In the genomic region with DNA sequence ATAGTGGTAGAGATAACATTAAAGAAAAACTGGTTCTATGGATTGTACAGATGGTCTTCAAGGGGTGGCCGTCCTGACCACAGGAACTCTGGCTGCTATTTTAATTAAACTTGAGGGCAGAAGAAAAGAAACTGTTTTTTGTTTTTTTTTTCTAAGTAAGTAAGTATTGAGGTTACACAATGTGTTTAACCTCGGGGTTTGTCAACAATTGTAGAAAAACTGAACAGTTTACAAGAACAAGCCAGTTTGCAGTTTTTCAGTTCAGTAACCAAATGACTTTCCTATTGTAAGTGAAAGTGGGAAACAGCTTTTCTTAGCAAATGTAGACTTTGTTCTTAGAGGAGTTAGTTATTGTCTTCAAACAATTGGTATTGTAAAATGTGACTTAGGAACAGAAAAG, we compare ENCODE assay signal across 12 cellular contexts.
DNase-seq lines count a peak whose midpoint lies in the region; ATAC-seq and TF ChIP-seq lines count a peak whose summit lies in the region.
"Had no signal": no experiment of that assay in that cellular context is flagged by ENCODE, and none has a peak within 500 bp of the region (broad histone marks: within the 10 kb centered on the region; RNA-seq: fewer than 3 reads in every experiment).

No MANE protein-coding gene starts in this region.

- H3K36me3 ChIP-seq in IMR-90 (ENCODE audit: control insufficient read depth, insufficient read depth, low read length) (no peaks in the 10 kb centered on the region), mesenchymal stem cell (ENCODE audit: control insufficient read depth in 1 of 2, insufficient read depth in 2 of 2, low read depth in 1 of 2, low read length in 2 of 2) (no peaks in the 10 kb centered on the region), stomach (no peaks in the 10 kb centered on the region)

- peaks cover 3% of the 10 kb centered on the region; the same call in 1 of the 2 replicates for H3K9me1 ChIP-seq in IMR-90 (ENCODE audit: insufficient read depth, low read length)

- no peak for TF ChIP-seq RAD21 in IMR-90 (IDR thresholded peaks at IDR 0.05; ENCODE audit: low read length)

- TF ChIP-seq CTCF in IMR-90 (conservative IDR thresholded peaks at IDR 0.05; ENCODE audit: low read depth, low read length), result no peak
- TF ChIP-seq CTCF in stomach (IDR thresholded peaks at IDR 0.05), result no peak

- H2BK12ac ChIP-seq in mesenchymal stem cell (ENCODE audit: low read length in 2 of 2), result no peak overlapping the region

- H3K9ac ChIP-seq in IMR-90 (ENCODE audit: low read depth, low read length), result no peak overlapping the region
- no peak overlapping the region for H3K9ac ChIP-seq in mesenchymal stem cell (ENCODE audit: low read length)

- peaks cover 3% of the 10 kb centered on the region; the same call in 1 of the 2 replicates for H3K9me3 ChIP-seq in IMR-90 (ENCODE audit: control insufficient read depth, insufficient read depth, low read length)
- no peaks in the 10 kb centered on the region for H3K9me3 ChIP-seq in mesenchymal stem cell (ENCODE audit: control insufficient read depth, low read length)
- H3K9me3 ChIP-seq in stomach, result no peaks in the 10 kb centered on the region

- TF ChIP-seq POLR2A in IMR-90 (IDR thresholded peaks at IDR 0.05; ENCODE audit: low read depth, low read length), result no peak
- no peak for TF ChIP-seq POLR2A in stomach (IDR thresholded peaks at IDR 0.05)

- no CpG with 5 or more reads among the region's 2 CpGs for WGBS in IMR-90 (ENCODE audit: extremely low coverage in 2 of 2, insufficient read length in 1 of 2), 2 experiments
- WGBS in mesenchymal stem cell, result 0% methylated on average over 2 of the region's 2 CpGs
- 22 to 36% (median 24%) methylated on average over 2 of the region's 2 CpGs for WGBS in stomach, 5 donors

- H3K4me3 ChIP-seq in IMR-90 (ENCODE audit: insufficient read depth, low read depth, low read length), result no peak overlapping the region
- no peak overlapping the region for H3K4me3 ChIP-seq in mesenchymal stem cell (ENCODE audit: insufficient read depth in 1 of 2, low read depth in 1 of 2, low read length in 2 of 2)
- H3K4me3 ChIP-seq in stomach, result no peak overlapping the region
- H3K4me3 ChIP-seq: skin epidermis had no signal

- H3K27ac ChIP-seq in IMR-90 (ENCODE audit: insufficient read depth, low read length), result no peak overlapping the region
- no peak overlapping the region for H3K27ac ChIP-seq in mesenchymal stem cell (ENCODE audit: low read length, poor library complexity, severe bottlenecking)
- H3K27ac ChIP-seq in stomach, result no peak overlapping the region
- H3K27ac ChIP-seq: skin epidermis had no signal

- H2BK20ac ChIP-seq in IMR-90 (ENCODE audit: low read depth, low read length), result no peak overlapping the region

- H3K56ac ChIP-seq in IMR-90 (ENCODE audit: extremely low read depth, insufficient read depth, low read length), result no peak overlapping the region

- no peak overlapping the region for H2BK15ac ChIP-seq in IMR-90 (ENCODE audit: low read depth, low read length)
- no peak overlapping the region for H2BK15ac ChIP-seq in mesenchymal stem cell (ENCODE audit: low read depth, poor library complexity, severe bottlenecking)

- ATAC-seq in GM18508 (IDR thresholded peaks at IDR 0.05; ENCODE audit: insufficient read depth, unreplicated experiment), result peak; percentile 42
- peak; percentile 60 for ATAC-seq in GM21737 (IDR thresholded peaks at IDR 0.05; ENCODE audit: unreplicated experiment)
- peak; percentile 44; the same call in 1 of the 2 replicates for ATAC-seq in IMR-90 (ENCODE audit: low read depth)
- ATAC-seq in GM18873 (IDR thresholded peaks at IDR 0.05; ENCODE audit: low FRiP score, unreplicated experiment), result no peak
- ATAC-seq: esophagus mucosa had no signal

- H4K91ac ChIP-seq in IMR-90 (ENCODE audit: insufficient read depth, low read depth, low read length) (no peak overlapping the region), mesenchymal stem cell (ENCODE audit: low read length) (no peak overlapping the region)

- H4K8ac ChIP-seq in IMR-90 (ENCODE audit: low read depth in 2 of 2, low read length in 2 of 2) (no peak overlapping the region), mesenchymal stem cell (ENCODE audit: low read length) (no peak overlapping the region)

- peaks cover 11 to 22% of the 10 kb centered on the region in 2 experiments for H3K79me1 ChIP-seq in IMR-90 (ENCODE audit: low read depth in 1 of 2, low read length in 2 of 2)
- no peaks in the 10 kb centered on the region for H3K79me1 ChIP-seq in mesenchymal stem cell (replicated peaks; ENCODE audit: low read length, poor library complexity, severe bottlenecking)

- H3K14ac ChIP-seq in IMR-90 (replicated peaks; ENCODE audit: low read depth, low read length), result no peak overlapping the region
- H3K14ac ChIP-seq in mesenchymal stem cell (ENCODE audit: low read length in 2 of 2), result no peak overlapping the region

- TF ChIP-seq EP300 in stomach (IDR thresholded peaks at IDR 0.05), result no peak

- no peak overlapping the region for H2BK5ac ChIP-seq in IMR-90 (ENCODE audit: low read depth, low read length, poor library complexity, severe bottlenecking)
- no peak overlapping the region for H2BK5ac ChIP-seq in mesenchymal stem cell (ENCODE audit: low read depth, low read length, poor library complexity, severe bottlenecking)

- POLR2A ChIA-PET in IMR-90 (lab: Charles Lee; ENCODE audit: unreplicated experiment), result no interaction called here

- peak overlapping the region; percentile 49 for H3K4me2 ChIP-seq in IMR-90 (ENCODE audit: low read depth, low read length)
- no peak overlapping the region for H3K4me2 ChIP-seq in mesenchymal stem cell (ENCODE audit: low read length, poor library complexity, severe bottlenecking)

- no peak overlapping the region for H2AK5ac ChIP-seq in IMR-90 (ENCODE audit: low read depth, low read length)
- no peak overlapping the region for H2AK5ac ChIP-seq in mesenchymal stem cell (ENCODE audit: low read length, severe bottlenecking)

- H3K4me1 ChIP-seq in IMR-90 (ENCODE audit: control insufficient read depth, insufficient read depth, low read length) (peaks cover 8% of the 10 kb centered on the region), mesenchymal stem cell (ENCODE audit: control insufficient read depth, insufficient read depth, low read depth, low read length) (no peaks in the 10 kb centered on the region), stomach (peaks cover 0 to 34% (median 9%) of the 10 kb centered on the region in 4 donors)

- CTCF ChIA-PET in IMR-90 (lab: Yijun Ruan, JAX), result no interaction called here

- H3K27me3 ChIP-seq in IMR-90 (ENCODE audit: control insufficient read depth, insufficient read depth, low read length) (no peaks in the 10 kb centered on the region), mesenchymal stem cell (ENCODE audit: control insufficient read depth in 1 of 2, insufficient read depth in 1 of 2, low read length in 2 of 2) (no peaks in the 10 kb centered on the region), stomach (no peaks in the 10 kb centered on the region)

- no peak overlapping the region for H2AFZ ChIP-seq in IMR-90 (replicated peaks; ENCODE audit: low read length, poor library complexity)
- H2AFZ ChIP-seq in mesenchymal stem cell (ENCODE audit: low read depth, low read length), result no peak overlapping the region

- BruUV-seq in IMR-90 (replicated peaks; lab: Mats Ljungman, UMichigan), result no TSS peak

- no peaks in the 10 kb centered on the region for H4K20me1 ChIP-seq in IMR-90 (ENCODE audit: insufficient read depth, low read length)

- no peak overlapping the region for H4K5ac ChIP-seq in IMR-90 (ENCODE audit: low read depth, low read length)

- H3K23ac ChIP-seq in IMR-90 (ENCODE audit: low read depth, low read length) (no peak overlapping the region), mesenchymal stem cell (ENCODE audit: low read length in 2 of 2) (no peak overlapping the region)

- H3K4ac ChIP-seq in IMR-90 (ENCODE audit: low read depth, low read length) (no peak overlapping the region), mesenchymal stem cell (ENCODE audit: low read depth in 1 of 2, low read length in 2 of 2) (no peak overlapping the region)

- dilution Hi-C loops in IMR-90 (cut with HindIII; ENCODE audit: low sequenced_read_pairs, unreplicated experiment), result no loop called here

- H3K18ac ChIP-seq in IMR-90 (ENCODE audit: low read depth, low read length), result no peak overlapping the region
- no peak overlapping the region for H3K18ac ChIP-seq in mesenchymal stem cell (ENCODE audit: low read depth in 1 of 2, low read length in 2 of 2)

- no peak for DNase-seq in IMR-90
- peak; percentile 61 for DNase-seq in mesenchymal stem cell
- no peak for DNase-seq in NCI-H748 (lab: John Stamatoyannopoulos, UW; ENCODE audit: unreplicated experiment)
- DNase-seq in stomach, result no peak
- DNase-seq in GM19240 (ENCODE audit: insufficient read length, low spot score), result no peak
- DNase-seq: activated CD4-positive, alpha-beta T cell treated with anti-CD3 and anti-CD28 coated beads, Interleukin-2, amount 10 ng/mL, durations not matched to agents 7 days and 5 days; NCI-H187 treated with DMSO at 0.1 percent for 48 hours had no signal

- in situ Hi-C loops in IMR-90 (cut with MboI; ENCODE audit: low sequenced_read_pairs), result no loop called here

- intact Hi-C loops in IMR-90 (cut with micrococcal nuclease) (no loop called here), stomach (cut with DNase I; ENCODE audit: low total_unique reads) (no loop called here)

- no peak overlapping the region for H2BK120ac ChIP-seq in IMR-90 (ENCODE audit: low read depth, low read length)
- no peak overlapping the region for H2BK120ac ChIP-seq in mesenchymal stem cell (ENCODE audit: low read depth, low read length)

- no peak overlapping the region for H2AK9ac ChIP-seq in IMR-90 (replicated peaks; ENCODE audit: low read depth, low read length, poor library complexity)

TF ChIP-seq in IMR-90, 13 proteins besides CTCF, POLR2A, EP300 and RAD21 (continues in another document):
- TF ChIP-seq CEBPB (IDR thresholded peaks at IDR 0.05; ENCODE audit: low read depth, low read length), result no peak
- no peak for TF ChIP-seq NFE2L2 (IDR thresholded peaks at IDR 0.05; ENCODE audit: low read depth, low read length)
- TF ChIP-seq MXI1 (IDR thresholded peaks at IDR 0.05; ENCODE audit: borderline replicate concordance, low read depth, low read length), result no peak
- no peak for TF ChIP-seq USF2 (IDR thresholded peaks at IDR 0.05; ENCODE audit: low read depth, low read length)
- no peak for TF ChIP-seq CHD1 (IDR thresholded peaks at IDR 0.05; ENCODE audit: low read depth, low read length)
- TF ChIP-seq SMC3 (IDR thresholded peaks at IDR 0.05; ENCODE audit: low read depth, low read length), result no peak
- TF ChIP-seq RFX5 (IDR thresholded peaks at IDR 0.05; ENCODE audit: low read depth, low read length), result no peak
